Comparison of ENCODE assay signal across 10 cellular contexts in genomic region chr3:129599607-129600006, GRCh38. TPM values are rescaled to one million over a fixed set of nuclear protein-coding genes. Genes with fewer than 3 reads are reported as not detected.
DNase-seq lines count a peak whose midpoint lies in the region; ATAC-seq, FAIRE-seq and TF ChIP-seq lines count a peak whose summit lies in the region.
"Had no signal": no experiment of that assay in that cellular context is flagged by ENCODE, and none has a peak within 500 bp of the region (broad histone marks: within the 10 kb centered on the region; RNA-seq: fewer than 3 reads in every experiment).

No MANE protein-coding gene starts in this region.

- H4K20me1 ChIP-seq in K562 (replicated peaks; ENCODE audit: control insufficient read depth, insufficient read depth, low read length) (peaks cover 12% of the 10 kb centered on the region; the same call in 1 of the 2 replicates), PC-9 (ENCODE audit: insufficient read depth) (peaks cover 7% of the 10 kb centered on the region)

- no peaks in the 10 kb centered on the region; the same call in none of the 2 replicates for H3F3A ChIP-seq in PC-9 (ENCODE audit: insufficient read depth, low read depth)

- no peaks in the 10 kb centered on the region for H3K9me1 ChIP-seq in K562 (ENCODE audit: control insufficient read depth, insufficient read depth, low read length)

- FAIRE-seq in K562 (lab: Jason Lieb, UNC) (peak; percentile 86), kidney (lab: Jason Lieb, UNC) (no peak), urothelium cell line (lab: Jason Lieb, UNC) (no peak)
- FAIRE-seq: A204.1 had no signal

- TF ChIP-seq EP300 in K562 (IDR thresholded peaks at IDR 0.05; ENCODE audit: low read length), result peak; percentile 22; the same call in 1 of the 2 replicates

- CTCF ChIA-PET in K562 (lab: Yijun Ruan, JAX; ENCODE audit: low intra/inter-chr PET ratio) (no interaction called here), PC-9 (lab: Charles Lee) (interaction anchor here (0.6 kb wide), 1 partner anchor 271 kb away, joined by 5 read pairs; no protein-coding TSS in a partner anchor)

- no peak for TF ChIP-seq RAD21 in K562 (CRISPR knock-in tag; conservative IDR thresholded peaks at IDR 0.05 in 1 of 2, IDR thresholded peaks at IDR 0.05 in 1 of 2)

- H3K9me2 ChIP-seq in PC-9 (ENCODE audit: insufficient read depth), result no peaks in the 10 kb centered on the region

- peak overlapping the region; percentile 43 for H3K4me2 ChIP-seq in K562 (ENCODE audit: insufficient read depth, low read length)
- no peak overlapping the region for H3K4me2 ChIP-seq in PC-9

- in situ Hi-C loops in K562 (cut with MboI), result no loop called here

- POLR2A ChIA-PET in K562 (lab: Yijun Ruan, JAX) (interaction anchor here (0.6 to 1.2 kb wide), 5 partner anchors 8 to 271 kb away, joined by 3 to 4 read pairs (median 3); no protein-coding TSS in a partner anchor), PC-9 (lab: Charles Lee; ENCODE audit: unreplicated experiment) (no interaction called here)

- H3K9ac ChIP-seq in K562 (ENCODE audit: insufficient read depth in 1 of 2, low read depth in 2 of 2, low read length in 2 of 2) (peak overlapping the region in 1 of 2 experiments; percentile 83; a peak in 2 of 4 replicates), kidney (ENCODE audit: low read length in 2 of 2) (peak overlapping the region in 1 of 2 donors; percentile 12)

- ATAC-seq in K562 (peak; percentile 65), GM21381 (IDR thresholded peaks at IDR 0.05; ENCODE audit: unreplicated experiment) (no peak)

- WGBS in K562 (ENCODE audit: insufficient coverage, low coverage, missing lambda C conversion rate), result 18% methylated on average over 5 of the region's 5 CpGs

- peak overlapping the region; percentile 30; the same call in 2 of the 3 replicates for H3K27ac ChIP-seq in K562 (ENCODE audit: extremely low read depth, low read depth, low read length)
- H3K27ac ChIP-seq in kidney (ENCODE audit: low read depth in 2 of 2, low read length in 2 of 2), result peak overlapping the region; percentile 63 to 91
- H3K27ac ChIP-seq in PC-9, result no peak overlapping the region

- intact Hi-C loops in K562 (cut with micrococcal nuclease) (loop anchor here (10.0 kb wide), 1 partner anchor 215 kb away; no protein-coding TSS in a partner anchor), kidney (cut with DNase I) (no loop called here), PC-9 (cut with micrococcal nuclease; ENCODE audit: unreplicated experiment) (no loop called here)

- H3K27me3 ChIP-seq in K562 (ENCODE audit: control insufficient read depth in 2 of 2, insufficient read depth in 2 of 2, low read length in 2 of 2) (no peaks in the 10 kb centered on the region), PC-9 (ENCODE audit: insufficient read depth, low read depth) (no peaks in the 10 kb centered on the region)

- H3K36me3 ChIP-seq in K562 (ENCODE audit: control insufficient read depth, insufficient read depth, low read length), result peaks cover 5% of the 10 kb centered on the region; the same call in 2 of the 3 replicates
- H3K36me3 ChIP-seq in kidney (ENCODE audit: control insufficient read depth in 1 of 2, insufficient read depth in 2 of 2, low read length in 2 of 2), result no peaks in the 10 kb centered on the region
- no peaks in the 10 kb centered on the region for H3K36me3 ChIP-seq in PC-9 (ENCODE audit: low read depth)

- H3K9me3 ChIP-seq in K562 (replicated peaks; ENCODE audit: control insufficient read depth, insufficient read depth, low read depth, low read length) (no peaks in the 10 kb centered on the region), kidney (ENCODE audit: control insufficient read depth in 1 of 2, low read length in 2 of 2) (no peaks in the 10 kb centered on the region), PC-9 (ENCODE audit: insufficient read depth, low read depth) (no peaks in the 10 kb centered on the region)

- H2AFZ ChIP-seq in K562 (ENCODE audit: low read depth, low read length), result peak overlapping the region; percentile 1; the same call in 1 of the 2 replicates
- H2AFZ ChIP-seq in PC-9, result no peak overlapping the region

- H3K4me1 ChIP-seq in K562 (replicated peaks in 1 of 2; ENCODE audit: control insufficient read depth in 2 of 2, insufficient read depth in 2 of 2, low read length in 2 of 2), result peaks cover 44 to 75% of the 10 kb centered on the region in 2 experiments
- H3K4me1 ChIP-seq in kidney (ENCODE audit: control insufficient read depth in 1 of 2, insufficient read depth in 1 of 2, low read depth in 1 of 2, low read length in 2 of 2), result peaks cover 26 to 65% of the 10 kb centered on the region in 2 donors
- peaks cover 21% of the 10 kb centered on the region for H3K4me1 ChIP-seq in PC-9 (replicated peaks; ENCODE audit: insufficient read depth)

- TF ChIP-seq CTCF in K562 (IDR thresholded peaks at IDR 0.05 in 2 of 3, conservative IDR thresholded peaks at IDR 0.05 in 1 of 3; ENCODE audit: insufficient read depth in 2 of 3, low read depth in 1 of 3, low read length in 3 of 3), result no peak
- no peak for TF ChIP-seq CTCF in kidney (IDR thresholded peaks at IDR 0.05; ENCODE audit: borderline replicate concordance, extremely low read depth, insufficient read depth)
- TF ChIP-seq CTCF in PC-9 (conservative IDR thresholded peaks at IDR 0.05), result no peak

- H3K79me2 ChIP-seq in K562 (ENCODE audit: control insufficient read depth, insufficient read depth, low read length), result peaks cover 86% of the 10 kb centered on the region
- peaks cover 35% of the 10 kb centered on the region for H3K79me2 ChIP-seq in PC-9 (ENCODE audit: low read depth)

- no peak overlapping the region for H3K4me3 ChIP-seq in K562
- no peak overlapping the region for H3K4me3 ChIP-seq in kidney (ENCODE audit: low read length in 2 of 2)
- no peak overlapping the region for H3K4me3 ChIP-seq in PC-9

- no peak for TF ChIP-seq POLR2A in K562 (conservative IDR thresholded peaks at IDR 0.05)

- BruUV-seq in K562 (replicated peaks; lab: Mats Ljungman, UMichigan), result no TSS peak
- BruUV-seq in PC-9 (replicated peaks; lab: Mats Ljungman, UMichigan), result no TSS peak

- DNase-seq in DMS53 (lab: John Stamatoyannopoulos, UW) (peak; percentile 24), DMS53 treated with DMSO at 0.1 percent for 48 hours (lab: John Stamatoyannopoulos, UW; ENCODE audit: unreplicated experiment) (no peak), K562 (ENCODE audit: extremely low read depth in 1 of 4, low spot score in 3 of 4) (peak; percentile 45 to 78 (median 65)), kidney (no peak), urothelium cell line (ENCODE audit: low spot score) (peak; percentile 60), NCI-H82 (lab: John Stamatoyannopoulos, UW) (no peak), PC-9 (no peak)

TF ChIP-seq in K562, 482 proteins besides CTCF, POLR2A, EP300 and RAD21 (continues in another document):
- no peak for TF ChIP-seq EHMT2 (IDR thresholded peaks at IDR 0.05)
- TF ChIP-seq ZFP30 (CRISPR knock-in tag; IDR thresholded peaks at IDR 0.05; ENCODE audit: borderline replicate concordance), result no peak
- peak; percentile 42; the same call in 1 of the 2 replicates for TF ChIP-seq ATF7 (IDR thresholded peaks at IDR 0.05)
- peak; percentile 20; the same call in 1 of the 2 replicates for TF ChIP-seq SMARCA5 (IDR thresholded peaks at IDR 0.05)
- 0 out of 2 replicates have a peak, but pooled peaks have one; percentile 18 for TF ChIP-seq NFIC (IDR thresholded peaks at IDR 0.05)
- TF ChIP-seq POLR2AphosphoS2 (IDR thresholded peaks at IDR 0.05; ENCODE audit: low read length), result no peak

RNA-seq across cellular contexts. Expression of gene PLXND1, which starts 6.9 kb away (rescaled TPM):
- total RNA-seq in K562 (2011; cell fraction: chromatin; rRNA removed; ENCODE audit: low replicate concordance), result 63.2 and 146 TPM in 2 replicates
- total RNA-seq in K562 (2011; cell fraction: nucleolus; rRNA removed), result 60.7 and 67.2 TPM in 2 replicates
- 60.1 and 91.1 TPM in 2 replicates for total RNA-seq in K562 (2011; cell fraction: nucleoplasm; rRNA removed)
- total RNA-seq in K562 (2014; rRNA removed) (10.6 and 17.2 TPM in 2 replicates), K562 (2014; rRNA removed; fragmentation: Illumina TruSeq; extraction: Trizol) (8.4 and 11.2 TPM in 2 replicates), K562 (2015; rRNA removed; fragmentation: Illumina TruSeq; extraction: Trizol) (18.6 and 18.8 TPM in 2 replicates), K562 (2021) (28.1 and 28.2 TPM in 2 replicates), kidney (152 TPM), PC-9 (2021) (44.4 and 50.4 TPM in 2 replicates)
- polyA plus RNA-seq in K562 (2011; rRNA removed) (14.0 and 18.1 TPM in 2 replicates), K562 (2014; fragmentation: Illumina TruSeq; extraction: Trizol) (28.8 and 33.3 TPM in 2 replicates), K562 (2014; fragmentation: Nextera tagmentation; extraction: Ambion mirVana) (under 1 TPM; 0.34 to 0.70 TPM), K562 (2014; rRNA removed) (24.8 and 24.9 TPM in 2 replicates), kidney (ENCODE audit: insufficient read depth, low read depth, low replicate concordance) (67.0 TPM)
- 16.9 and 18.1 TPM in 2 replicates for polyA plus RNA-seq in K562 (2011; cell fraction: cytosol; rRNA removed)
- polyA plus RNA-seq in K562 (2011; cell fraction: nucleus; rRNA removed), result 98.5 and 119 TPM in 2 replicates
- 27.6 and 28.7 TPM in 2 replicates for polyA plus RNA-seq in K562 (2012)
- polyA minus RNA-seq in K562 (2011; rRNA and poly(A)+ RNA removed), result 10.0 and 13.0 TPM in 2 replicates
- polyA minus RNA-seq in K562 (2011; cell fraction: cytosol; rRNA and poly(A)+ RNA removed), result 16.8 and 20.7 TPM in 2 replicates
- polyA minus RNA-seq in K562 (2011; cell fraction: nucleus; rRNA and poly(A)+ RNA removed), result 24.2 and 31.4 TPM in 2 replicates

RNA-seq across cellular contexts. Expression of gene H1-8, which starts 56.6 kb away (rescaled TPM):
- total RNA-seq in K562 (2011; cell fraction: chromatin; rRNA removed; ENCODE audit: low replicate concordance), result not detected in 2 replicates
- not detected in 2 replicates for total RNA-seq in K562 (2011; cell fraction: nucleolus; rRNA removed)
- total RNA-seq in K562 (2011; cell fraction: nucleoplasm; rRNA removed), result not detected in 2 replicates
- total RNA-seq in K562 (2014; rRNA removed) (not detected in 2 replicates), K562 (2014; rRNA removed; fragmentation: Illumina TruSeq; extraction: Trizol) (not detected in 2 replicates), K562 (2015; rRNA removed; fragmentation: Illumina TruSeq; extraction: Trizol) (not detected in 2 replicates), K562 (2021) (not detected in 2 replicates), kidney (not detected), PC-9 (2021) (not detected in 2 replicates)
- polyA plus RNA-seq in K562 (2011; rRNA removed) (not detected in 2 replicates), K562 (2014; fragmentation: Illumina TruSeq; extraction: Trizol) (not detected in 2 replicates), K562 (2014; fragmentation: Nextera tagmentation; extraction: Ambion mirVana) (not detected), K562 (2014; rRNA removed) (not detected in 2 replicates), kidney (ENCODE audit: insufficient read depth, low read depth, low replicate concordance) (not detected)
- not detected in 2 replicates for polyA plus RNA-seq in K562 (2011; cell fraction: cytosol; rRNA removed)
- polyA plus RNA-seq in K562 (2011; cell fraction: nucleus; rRNA removed), result not detected in 2 replicates
- not detected in 2 replicates for polyA plus RNA-seq in K562 (2012)
- polyA minus RNA-seq in K562 (2011; rRNA and poly(A)+ RNA removed), result not detected in 2 replicates
- polyA minus RNA-seq in K562 (2011; cell fraction: cytosol; rRNA and poly(A)+ RNA removed), result not detected in 2 replicates
- polyA minus RNA-seq in K562 (2011; cell fraction: nucleus; rRNA and poly(A)+ RNA removed), result not detected in 2 replicates
- total RNA-seq: T-helper 2 cell treated with Interferon-gamma antibody and Interleukin-4, amounts not matched to agents 100 ng/mL and 5 ng/mL, for 36 hours had no signal

Comparison
In these comparisons a context has a peak if more than half of its experiments do, and no peak if none do; other contexts are left out.
1. DNase-seq: peak in DMS53 (single experiment), K562 (4 of 4) and urothelium cell line (single experiment); none in DMS53 treated with DMSO at 0.1 percent for 48 hours (single experiment), kidney (single experiment), NCI-H82 (single experiment) and PC-9 (0 of 2).